7 cellular contexts compared by ENCODE assay signal in genomic region chr6:16305246-16305725, GRCh38.
DNase-seq lines count a peak whose midpoint lies in the region; ATAC-seq and TF ChIP-seq lines count a peak whose summit lies in the region.

No MANE protein-coding gene starts in this region.

- DNase-seq in gastrocnemius medialis, result peak in 1 of 2 donors; percentile 14
- DNase-seq in NCI-H2029 treated with DMSO at 0.1 percent for 48 hours (lab: John Stamatoyannopoulos, UW), result no peak
- no peak for DNase-seq in endothelial cell (ENCODE audit: low spot score)
- no peak for DNase-seq in HEK293T (ENCODE audit: extremely low spot score)

- no peak overlapping the region for H3K27ac Mint-ChIP-seq in endothelial cell (ENCODE audit: unreplicated experiment)

- H3K36me3 Mint-ChIP-seq in endothelial cell (ENCODE audit: low read depth, unreplicated experiment), result no peaks in the 10 kb centered on the region

- peaks cover 4 to 6% of the 10 kb centered on the region in 2 donors for H3K4me1 ChIP-seq in gastrocnemius medialis

- no peaks in the 10 kb centered on the region for H3K9me3 Mint-ChIP-seq in endothelial cell (ENCODE audit: unreplicated experiment)

- intact Hi-C loops in gastrocnemius medialis (cut with DNase I; ENCODE audit: low total_unique reads), result no loop called here

- peak; percentile 81 for ATAC-seq in GM19035 (IDR thresholded peaks at IDR 0.05; ENCODE audit: unreplicated experiment)
- peak; percentile 93 for ATAC-seq in HG02610 (IDR thresholded peaks at IDR 0.05; ENCODE audit: unreplicated experiment)
- peak; percentile 66 for ATAC-seq in HG03575 (IDR thresholded peaks at IDR 0.05; ENCODE audit: extremely low read depth, insufficient number of reproducible peaks, low FRiP score, unreplicated experiment)
- ATAC-seq in gastrocnemius medialis, result peak; percentile 47 to 61

- H3K9me3 ChIP-seq in gastrocnemius medialis, result no peaks in the 10 kb centered on the region

- H3K4me3 ChIP-seq in gastrocnemius medialis, result no peak overlapping the region

- peaks cover 27% of the 10 kb centered on the region for H3K4me1 Mint-ChIP-seq in endothelial cell (ENCODE audit: unreplicated experiment)

- no peak for TF ChIP-seq CTCF in gastrocnemius medialis (IDR thresholded peaks at IDR 0.05 in 4 of 5, conservative IDR thresholded peaks at IDR 0.05 in 1 of 5)
- no peak for TF ChIP-seq CTCF in endothelial cell (IDR thresholded peaks at IDR 0.05; ENCODE audit: unreplicated experiment)

- H3K27me3 ChIP-seq in gastrocnemius medialis, result no peaks in the 10 kb centered on the region

- POLR2A ChIA-PET in HEK293T (lab: Yijun Ruan, JAX), result no interaction called here

- no peaks in the 10 kb centered on the region for H3K36me3 ChIP-seq in gastrocnemius medialis

- peak overlapping the region in 1 of 4 donors; percentile 50 for H3K27ac ChIP-seq in gastrocnemius medialis

- H3K27me3 Mint-ChIP-seq in endothelial cell (ENCODE audit: unreplicated experiment), result peaks cover 4% of the 10 kb centered on the region

- in situ Hi-C loops in gastrocnemius medialis (cut with MboI; ENCODE audit: low sequenced_read_pairs in 4 of 4), result no loop called here

- CTCF ChIA-PET in HEK293T (lab: Yijun Ruan, JAX), result interaction anchor here (0.9 kb wide), 1 partner anchor 19 kb away, joined by 3 read pairs; no protein-coding TSS in a partner anchor

- H3K4me3 Mint-ChIP-seq in endothelial cell (ENCODE audit: unreplicated experiment), result no peak overlapping the region

- no peak for TF ChIP-seq POLR2A in gastrocnemius medialis (IDR thresholded peaks at IDR 0.05)

TF ChIP-seq in HEK293T, 16 proteins besides CTCF, POLR2A, EP300 and RAD21:
- TF ChIP-seq ZNF384 (IDR thresholded peaks at IDR 0.05), result no peak
